In the genomic region with DNA sequence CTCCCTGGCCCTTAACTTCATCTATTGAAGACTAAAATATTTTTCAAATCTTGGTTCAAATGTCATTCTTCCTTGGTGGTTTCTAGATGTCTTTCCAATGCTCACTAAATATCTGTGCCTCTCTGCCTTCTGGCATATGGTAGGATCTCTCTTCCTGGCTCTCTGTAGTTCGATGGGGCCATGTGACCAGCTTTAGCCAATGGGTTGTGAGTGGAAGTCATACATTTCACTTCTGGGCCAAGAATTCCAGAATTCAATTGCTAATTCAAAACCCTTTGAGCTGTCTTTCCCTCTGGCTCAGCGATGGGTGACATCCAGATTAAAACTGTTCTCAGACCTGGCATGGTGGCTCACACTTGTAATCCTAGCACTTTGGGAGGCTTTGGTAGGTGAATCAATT, we compare ENCODE assay signal across 19 cellular contexts. TPM values are rescaled to one million over a fixed set of nuclear protein-coding genes. Genes with fewer than 3 reads are reported as not detected.
DNase-seq lines count a peak whose midpoint lies in the region; ATAC-seq and TF ChIP-seq lines count a peak whose summit lies in the region.
"Had no signal": no experiment of that assay in that cellular context is flagged by ENCODE, and none has a peak within 500 bp of the region (broad histone marks: within the 10 kb centered on the region; RNA-seq: fewer than 3 reads in every experiment).

No MANE protein-coding gene starts in this region.

- H3K4me1 ChIP-seq in osteoblast (ENCODE audit: insufficient read depth, low read length), result peaks cover 7% of the 10 kb centered on the region

- H3K4me2 ChIP-seq in osteoblast (ENCODE audit: insufficient read depth, low read length), result no peak overlapping the region

- H3K36me3 Mint-ChIP-seq in brain, result no peaks in the 10 kb centered on the region
- H3K36me3 Mint-ChIP-seq: T-cell had no signal

- H3K27me3 Mint-ChIP-seq in brain, result no peaks in the 10 kb centered on the region

- peaks cover 49% of the 10 kb centered on the region for H3K4me1 Mint-ChIP-seq in brain
- H3K4me1 Mint-ChIP-seq: T-cell had no signal

- no peak for TF ChIP-seq CTCF in brain (conservative IDR thresholded peaks at IDR 0.05)
- TF ChIP-seq CTCF in osteoblast (IDR thresholded peaks at IDR 0.05; ENCODE audit: extremely low read depth, low read depth, low read length), result no peak

- peaks cover 0 to 1% (median 0%) of the 10 kb centered on the region in 5 experiments for H3K9me3 Mint-ChIP-seq in brain
- H3K9me3 Mint-ChIP-seq: T-cell had no signal

- peak overlapping the region; percentile 54 to 88 (median 70) for H3K27ac Mint-ChIP-seq in brain

- H3K27ac ChIP-seq in osteoblast (ENCODE audit: low read depth, low read length), result no peak overlapping the region

- H2AFZ ChIP-seq in osteoblast (ENCODE audit: low read length), result no peak overlapping the region

- no peaks in the 10 kb centered on the region for H4K20me1 ChIP-seq in osteoblast (ENCODE audit: insufficient read depth, low read length)

- H3K9me3 ChIP-seq in osteoblast (ENCODE audit: low read depth, low read length), result no peaks in the 10 kb centered on the region

- TF ChIP-seq RAD21 in Ishikawa (IDR thresholded peaks at IDR 0.05; ENCODE audit: low read depth), result no peak

- DNase-seq in NCI-H2171 treated with DMSO at 0.1 percent for 48 hours (lab: John Stamatoyannopoulos, UW) (peak; percentile 19), NCI-H2171 (lab: John Stamatoyannopoulos, UW) (no peak), osteoblast (ENCODE audit: insufficient read length, low spot score, missing footprints) (peak; percentile 53), NCI-H2107 treated with DMSO at 0.1 percent for 48 hours (lab: John Stamatoyannopoulos, UW; ENCODE audit: unreplicated experiment) (no peak), SKM-1 (lab: John Stamatoyannopoulos, UW; ENCODE audit: unreplicated experiment) (no peak)
- DNase-seq: 8988T; Calu3; NCI-H1092; NCI-H1417 treated with DMSO at 0.1 percent for 48 hours; NCI-H1694 treated with DMSO at 0.1 percent for 48 hours; NCI-H2081 treated with DMSO at 0.1 percent for 48 hours; NCI-H526; NCI-H82; NK-92 treated with Interleukin-12 subunit alpha and Interleukin-12 subunit beta, amount 100 ng/mL, for 24 hours; PC-3; T-cell had no signal

- no peaks in the 10 kb centered on the region for H3K36me3 ChIP-seq in osteoblast (ENCODE audit: insufficient read depth, low read length)

- H3K79me2 ChIP-seq in osteoblast (ENCODE audit: insufficient read depth, low read length), result no peaks in the 10 kb centered on the region

- H3K4me3 ChIP-seq in osteoblast (ENCODE audit: insufficient read depth, low read length), result no peak overlapping the region

- H3K27me3 ChIP-seq in osteoblast (ENCODE audit: insufficient read depth, low read length), result no peaks in the 10 kb centered on the region

- H3K4me3 Mint-ChIP-seq in brain, result peak overlapping the region in 1 of 5 experiments; percentile 15
- H3K4me3 Mint-ChIP-seq: T-cell had no signal

- TF ChIP-seq EP300 in Ishikawa (IDR thresholded peaks at IDR 0.05; ENCODE audit: borderline replicate concordance), result no peak

- ATAC-seq in GM21367 (IDR thresholded peaks at IDR 0.05; ENCODE audit: unreplicated experiment), result no peak
- ATAC-seq: PC-3, T-cell had no signal

TF ChIP-seq in Ishikawa, 13 proteins besides CTCF, POLR2A, EP300 and RAD21:
- TF ChIP-seq, protein P1, sequence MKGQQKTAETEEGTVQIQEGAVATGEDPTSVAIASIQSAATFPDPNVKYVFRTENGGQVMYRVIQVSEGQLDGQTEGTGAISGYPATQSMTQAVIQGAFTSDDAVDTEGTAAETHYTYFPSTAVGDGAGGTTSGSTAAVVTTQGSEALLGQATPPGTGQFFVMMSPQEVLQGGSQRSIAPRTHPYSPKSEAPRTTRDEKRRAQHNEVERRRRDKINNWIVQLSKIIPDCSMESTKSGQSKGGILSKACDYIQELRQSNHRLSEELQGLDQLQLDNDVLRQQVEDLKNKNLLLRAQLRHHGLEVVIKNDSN (IDR thresholded peaks at IDR 0.05), result peak; percentile 91
- TF ChIP-seq TEAD4 (IDR thresholded peaks at IDR 0.05), result no peak

RNA-seq across cellular contexts. Expression of gene CTDSP2, which starts 25.8 kb away (rescaled TPM):
- 67.6 TPM for polyA plus RNA-seq in brain (ENCODE audit: insufficient read depth, low read depth, low replicate concordance)
- total RNA-seq in osteoblast, result 105 and 116 TPM in 2 replicates

RNA-seq across cellular contexts. Expression of gene AVIL, which starts 53.8 kb away (rescaled TPM):
- polyA plus RNA-seq in brain (ENCODE audit: insufficient read depth, low read depth, low replicate concordance), result 1.0 TPM
- total RNA-seq in osteoblast, result 5.4 and 7.1 TPM in 2 replicates

Comparison
In these comparisons a context has a peak if more than half of its experiments do, and no peak if none do; other contexts are left out.
1. DNase-seq: peak in NCI-H2171 treated with DMSO at 0.1 percent for 48 hours (single experiment) and osteoblast (single experiment); none in NCI-H2171 (single experiment), NCI-H2107 treated with DMSO at 0.1 percent for 48 hours (single experiment) and SKM-1 (single experiment).